12 cellular contexts compared by ENCODE assay signal in the genomic region with DNA sequence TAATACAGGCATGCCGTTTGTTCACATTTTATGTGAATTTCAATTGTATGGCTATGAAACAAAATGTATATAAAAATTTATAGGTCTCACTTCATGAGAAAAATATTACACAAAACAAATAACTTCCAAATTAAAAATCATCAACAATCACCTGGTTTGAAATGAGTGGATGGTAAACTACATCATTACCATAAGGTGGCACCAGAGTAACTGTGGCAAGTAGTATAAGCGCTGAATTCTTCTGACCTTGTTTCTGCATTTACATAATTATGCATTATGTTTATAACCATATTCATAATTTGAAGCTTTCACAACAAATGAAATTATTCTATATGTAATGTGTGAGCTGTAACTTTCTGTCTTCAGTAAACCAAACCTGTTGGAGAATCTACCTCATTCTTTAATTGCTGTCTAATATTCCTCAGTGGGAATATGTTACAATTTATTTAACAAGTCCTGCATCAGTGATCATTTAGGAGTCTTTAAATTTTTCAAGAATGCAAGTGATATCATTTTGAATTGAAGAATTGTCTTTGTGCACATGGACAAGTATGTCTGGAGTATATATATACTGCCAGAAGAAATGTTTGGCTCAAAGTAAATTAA. TPM values are rescaled to one million over a fixed set of nuclear protein-coding genes. Genes with fewer than 3 reads are reported as not detected.
DNase-seq lines count a peak whose midpoint lies in the region; ATAC-seq and TF ChIP-seq lines count a peak whose summit lies in the region.
"Had no signal": no experiment of that assay in that cellular context is flagged by ENCODE, and none has a peak within 500 bp of the region (broad histone marks: within the 10 kb centered on the region; RNA-seq: fewer than 3 reads in every experiment).

No MANE protein-coding gene starts in this region.

- H3K4me3 Mint-ChIP-seq in activated CD4-positive, alpha-beta T cell treated with anti-CD3 and anti-CD28 coated beads, Interleukin-2, amount 10 ng/mL, durations not matched to agents 24 days and 14 days: no peak overlapping the region
- H3K4me3 Mint-ChIP-seq in CD8-positive, alpha-beta memory T cell: no peak overlapping the region
- H3K4me3 Mint-ChIP-seq: stimulated activated naive CD8-positive, alpha-beta T cell treated with anti-CD3 and anti-CD28 coated beads, Interleukin-15, amount 100 ng/mL, for 72 hours had no signal

- H4K20me1 ChIP-seq in mammary epithelial cell (ENCODE audit: insufficient read depth, low read length): no peaks in the 10 kb centered on the region

- TF ChIP-seq CTCF in heart right ventricle (IDR thresholded peaks at IDR 0.05) (peak in 6 of 9 donors; percentile 22 to 40 (median 29)), mammary epithelial cell (conservative IDR thresholded peaks at IDR 0.05 in 1 of 2, IDR thresholded peaks at IDR 0.05 in 1 of 2; ENCODE audit: extremely low read depth in 1 of 2, insufficient read depth in 1 of 2, low read depth in 1 of 2, low read length in 2 of 2) (peak; percentile 40 to 60)

- no peaks in the 10 kb centered on the region for H3K36me3 Mint-ChIP-seq in activated CD4-positive, alpha-beta T cell treated with anti-CD3 and anti-CD28 coated beads, Interleukin-2, amount 10 ng/mL, durations not matched to agents 24 days and 14 days (ENCODE audit: low read depth)
- no peaks in the 10 kb centered on the region for H3K36me3 Mint-ChIP-seq in CD8-positive, alpha-beta memory T cell

- H3K27ac Mint-ChIP-seq in activated CD4-positive, alpha-beta T cell treated with anti-CD3 and anti-CD28 coated beads, Interleukin-2, amount 10 ng/mL, durations not matched to agents 24 days and 14 days: no peak overlapping the region
- H3K27ac Mint-ChIP-seq in CD8-positive, alpha-beta memory T cell: no peak overlapping the region
- H3K27ac Mint-ChIP-seq: stimulated activated naive CD8-positive, alpha-beta T cell treated with anti-CD3 and anti-CD28 coated beads, Interleukin-15, amount 100 ng/mL, for 72 hours had no signal

- 84% methylated on average over 2 of the region's 2 CpGs for WGBS in heart right ventricle, 2 donors
- 85% methylated on average over 2 of the region's 2 CpGs for WGBS in right cardiac atrium
- WGBS in mammary epithelial cell (ENCODE audit: low coverage, missing lambda C conversion rate): 79% methylated on average over 2 of the region's 2 CpGs

- no peak overlapping the region for H3K9ac ChIP-seq in mammary epithelial cell (ENCODE audit: insufficient read depth, low read length)

- H3K4me3 ChIP-seq in heart right ventricle (no peak overlapping the region), right cardiac atrium (ENCODE audit: low read length) (no peak overlapping the region), mammary epithelial cell (replicated peaks in 1 of 3; ENCODE audit: insufficient read depth in 1 of 3, low read depth in 2 of 3, low read length in 3 of 3) (no peak overlapping the region)
- H3K4me3 ChIP-seq in CD8-positive, alpha-beta memory T cell (ENCODE audit: low read length): no peak overlapping the region
- H3K4me3 ChIP-seq: skin epidermis had no signal

- H3K9me3 ChIP-seq in heart right ventricle (no peaks in the 10 kb centered on the region), right cardiac atrium (ENCODE audit: control insufficient read depth, low read length) (no peaks in the 10 kb centered on the region), mammary epithelial cell (replicated peaks; ENCODE audit: insufficient read depth, low read length) (no peaks in the 10 kb centered on the region)
- no peaks in the 10 kb centered on the region for H3K9me3 ChIP-seq in CD8-positive, alpha-beta memory T cell (ENCODE audit: low read length)

- H3K36me3 ChIP-seq in heart right ventricle (no peaks in the 10 kb centered on the region), mammary epithelial cell (ENCODE audit: insufficient read depth, low read length) (no peaks in the 10 kb centered on the region)
- H3K36me3 ChIP-seq in CD8-positive, alpha-beta memory T cell (ENCODE audit: insufficient read depth, low read length): no peaks in the 10 kb centered on the region

- DNase-seq in heart right ventricle (no peak), right cardiac atrium (no peak), Kasumi-1 (lab: John Stamatoyannopoulos, UW) (peak; percentile 11 to 35), mammary epithelial cell (no peak)
- DNase-seq in activated CD4-positive, alpha-beta T cell treated with anti-CD3 and anti-CD28 coated beads, Interleukin-2, amount 10 ng/mL, durations not matched to agents 24 days and 14 days: no peak
- no peak for DNase-seq in CD8-positive, alpha-beta memory T cell
- DNase-seq: activated CD4-positive, alpha-beta T cell treated with anti-CD3 and anti-CD28 coated beads for 4 hours; mesendoderm; stimulated activated naive CD8-positive, alpha-beta T cell treated with anti-CD3 and anti-CD28 coated beads, Interleukin-15, amount 100 ng/mL, for 72 hours had no signal

- CTCF ChIA-PET in mammary epithelial cell (lab: Charles Lee; ENCODE audit: low non-redundant PET): no interaction called here
- CTCF ChIA-PET in CD8-positive, alpha-beta memory T cell (lab: Charles Lee): no interaction called here

- H3K27ac ChIP-seq in heart right ventricle: no peak overlapping the region
- no peak overlapping the region for H3K27ac ChIP-seq in right cardiac atrium (ENCODE audit: low read length)
- H3K27ac ChIP-seq in mammary epithelial cell (ENCODE audit: insufficient read depth, low read depth, low read length): no peak overlapping the region
- H3K27ac ChIP-seq in CD8-positive, alpha-beta memory T cell (ENCODE audit: low read depth, low read length): no peak overlapping the region
- H3K27ac ChIP-seq: skin epidermis had no signal

- intact Hi-C loops in heart right ventricle (cut with DNase I) (loop anchor here in 1 of 10 donors (10.0 kb wide), 1 partner anchor 345 kb away; no protein-coding TSS in a partner anchor), right cardiac atrium (cut with DNase I) (no loop called here), mammary epithelial cell (cut with micrococcal nuclease) (loop anchor here (2.0 kb wide), 1 partner anchor 343 kb away; no protein-coding TSS in a partner anchor)
- intact Hi-C loops in activated CD4-positive, alpha-beta T cell treated with anti-CD3 and anti-CD28 coated beads, Interleukin-2, amount 10 ng/mL, durations not matched to agents 24 days and 14 days (cut with micrococcal nuclease): no loop called here

- peaks cover 0 to 3% (median 0%) of the 10 kb centered on the region in 7 donors for H3K27me3 ChIP-seq in heart right ventricle
- H3K27me3 ChIP-seq in right cardiac atrium (ENCODE audit: control insufficient read depth, insufficient read depth): no peaks in the 10 kb centered on the region
- H3K27me3 ChIP-seq in mammary epithelial cell (ENCODE audit: insufficient read depth, low read length): no peaks in the 10 kb centered on the region
- no peaks in the 10 kb centered on the region for H3K27me3 ChIP-seq in CD8-positive, alpha-beta memory T cell (ENCODE audit: insufficient read depth, low read length, poor library complexity, severe bottlenecking)

- POLR2A ChIA-PET in CD8-positive, alpha-beta memory T cell (lab: Charles Lee): no interaction called here

- ATAC-seq in heart right ventricle (no peak), right cardiac atrium (no peak), HG03571 (IDR thresholded peaks at IDR 0.05; ENCODE audit: unreplicated experiment) (no peak), HG02981 (IDR thresholded peaks at IDR 0.05; ENCODE audit: unreplicated experiment) (no peak)
- ATAC-seq: stimulated activated naive CD8-positive, alpha-beta T cell treated with anti-CD3 and anti-CD28 coated beads, Interleukin-15, amount 100 ng/mL, for 72 hours had no signal

- dilution Hi-C loops in mammary epithelial cell (cut with HindIII; ENCODE audit: low sequenced_read_pairs): no loop called here

- H3K9me3 Mint-ChIP-seq in activated CD4-positive, alpha-beta T cell treated with anti-CD3 and anti-CD28 coated beads, Interleukin-2, amount 10 ng/mL, durations not matched to agents 24 days and 14 days: no peaks in the 10 kb centered on the region
- H3K9me3 Mint-ChIP-seq in CD8-positive, alpha-beta memory T cell: no peaks in the 10 kb centered on the region
- H3K9me3 Mint-ChIP-seq: stimulated activated naive CD8-positive, alpha-beta T cell treated with anti-CD3 and anti-CD28 coated beads, Interleukin-15, amount 100 ng/mL, for 72 hours had no signal

- H3K27me3 Mint-ChIP-seq in activated CD4-positive, alpha-beta T cell treated with anti-CD3 and anti-CD28 coated beads, Interleukin-2, amount 10 ng/mL, durations not matched to agents 24 days and 14 days: peaks cover 5% of the 10 kb centered on the region
- H3K27me3 Mint-ChIP-seq in CD8-positive, alpha-beta memory T cell: no peaks in the 10 kb centered on the region
- H3K27me3 Mint-ChIP-seq: stimulated activated naive CD8-positive, alpha-beta T cell treated with anti-CD3 and anti-CD28 coated beads, Interleukin-15, amount 100 ng/mL, for 72 hours had no signal

- no peaks in the 10 kb centered on the region for H3K79me2 ChIP-seq in mammary epithelial cell (ENCODE audit: insufficient read depth, low read length)

- H3K4me2 ChIP-seq in mammary epithelial cell (ENCODE audit: insufficient read depth, low read depth, low read length): no peak overlapping the region

- in situ Hi-C loops in mammary epithelial cell (cut with MboI; ENCODE audit: low sequenced_read_pairs in 2 of 2): no loop called here

- H2AFZ ChIP-seq in mammary epithelial cell (ENCODE audit: low read depth, low read length): no peak overlapping the region

- H3K4me1 Mint-ChIP-seq in activated CD4-positive, alpha-beta T cell treated with anti-CD3 and anti-CD28 coated beads, Interleukin-2, amount 10 ng/mL, durations not matched to agents 24 days and 14 days: no peaks in the 10 kb centered on the region
- H3K4me1 Mint-ChIP-seq in CD8-positive, alpha-beta memory T cell: no peaks in the 10 kb centered on the region
- H3K4me1 Mint-ChIP-seq: stimulated activated naive CD8-positive, alpha-beta T cell treated with anti-CD3 and anti-CD28 coated beads, Interleukin-15, amount 100 ng/mL, for 72 hours had no signal

- H3K4me1 ChIP-seq in heart right ventricle (no peaks in the 10 kb centered on the region), right cardiac atrium (ENCODE audit: control insufficient read depth, insufficient read depth, low read length) (no peaks in the 10 kb centered on the region), mammary epithelial cell (ENCODE audit: insufficient read depth, low read length) (no peaks in the 10 kb centered on the region)
- H3K4me1 ChIP-seq in CD8-positive, alpha-beta memory T cell (ENCODE audit: insufficient read depth, low read length): no peaks in the 10 kb centered on the region

- BruUV-seq in mammary epithelial cell (replicated peaks; lab: Mats Ljungman, UMichigan): no TSS peak

RNA-seq across cellular contexts. Expression of a gene that starts 55.2 kb away (rescaled TPM):
- total RNA-seq in heart right ventricle (1 to 10 TPM in 7 of 10 donors, under 1 TPM in 3; 0.20 to 3.9 (median 2.3) TPM), right cardiac atrium (10 to 100 TPM in 1 of 4 donors, 1 to 10 TPM in 3; 3.3 to 14.1 (median 5.5) TPM), mammary epithelial cell (under 1 TPM in 1 of 2 donors, not detected in 1; under 0.01 TPM)
- polyA plus RNA-seq in heart right ventricle (1 to 10 TPM in 1 of 2 donors, under 1 TPM in 1; 0.80 to 2.8 TPM), right cardiac atrium (3.8 TPM), mammary epithelial cell (not detected)
- polyA minus RNA-seq in mammary epithelial cell: not detected
- not detected in 2 replicates for total RNA-seq in activated CD4-positive, alpha-beta T cell treated with anti-CD3 and anti-CD28 coated beads, Interleukin-2, amount 10 ng/mL, durations not matched to agents 24 days and 14 days
- not detected for total RNA-seq in CD8-positive, alpha-beta memory T cell
- 0.33 TPM for polyA plus RNA-seq in CD8-positive, alpha-beta memory T cell

Comparison
In these comparisons a context has a peak if more than half of its experiments do, and no peak if none do; other contexts are left out.
1. DNase-seq: peak in Kasumi-1 (2 of 2); none in heart right ventricle (0 of 2), right cardiac atrium (0 of 3), mammary epithelial cell (single experiment), activated CD4-positive, alpha-beta T cell treated with anti-CD3 and anti-CD28 coated beads, Interleukin-2, amount 10 ng/mL, durations not matched to agents 24 days and 14 days (single experiment) and CD8-positive, alpha-beta memory T cell (0 of 5).